In the genomic region with DNA sequence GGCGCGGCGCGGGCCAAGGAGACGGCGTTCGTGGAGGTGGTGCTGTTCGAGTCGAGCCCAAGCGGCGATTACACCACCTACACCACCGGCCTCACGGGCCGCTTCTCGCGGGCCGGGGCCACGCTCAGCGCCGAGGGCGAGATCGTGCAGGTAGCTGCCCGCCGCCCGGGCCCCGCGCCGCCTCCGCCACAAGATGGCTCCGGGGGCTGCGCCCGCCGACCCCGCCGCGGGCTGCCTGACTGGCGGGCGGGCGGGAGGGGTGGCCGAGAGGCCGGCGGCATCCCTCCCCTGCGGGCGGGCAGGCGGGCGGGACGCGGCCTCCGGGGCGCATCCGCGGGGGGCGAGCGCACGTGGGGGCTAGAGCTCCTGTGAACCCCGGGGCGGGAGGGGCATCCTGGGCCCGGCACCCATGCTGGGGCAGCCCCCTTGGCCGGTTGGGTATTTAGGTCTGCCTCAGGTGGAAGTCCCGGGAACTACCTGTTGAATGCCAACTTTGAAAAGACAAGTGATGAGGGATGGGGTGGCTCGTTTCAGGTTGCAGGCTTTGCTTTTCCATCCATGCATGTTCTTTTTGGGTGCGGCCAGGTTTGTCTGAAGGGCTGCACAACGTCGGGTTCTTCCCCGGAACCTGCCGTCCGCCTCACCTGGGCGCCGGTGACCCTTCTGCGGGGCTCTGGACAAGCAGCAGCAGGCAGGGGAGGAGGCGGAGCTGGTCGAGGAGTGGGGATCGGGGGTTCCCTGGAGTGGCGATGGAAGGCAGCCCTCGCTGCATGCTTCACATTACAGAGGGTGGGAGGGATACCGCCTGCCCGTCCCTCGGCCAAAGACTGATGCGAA, we compare ENCODE assay signal across 8 cellular contexts. TPM values are rescaled to one million over a fixed set of nuclear protein-coding genes. Genes with fewer than 3 reads are reported as not detected.
A peak's percentile ranks its signal among the peaks of the same experiment; 100 is the strongest.
DNase-seq lines count a peak whose midpoint lies in the region; ATAC-seq and TF ChIP-seq lines count a peak whose summit lies in the region.

No MANE protein-coding gene starts in this region.

- peaks cover 0 to under 1% (median 0%) of the 10 kb centered on the region in 3 experiments; a peak in 1 of 7 replicates for H3K36me3 Mint-ChIP-seq in H9 (ENCODE audit: insufficient read depth in 1 of 3, low read depth in 3 of 3)

- H3K4me3 ChIP-seq in SK-N-MC: peak overlapping the region; percentile 71
- peak overlapping the region; percentile 79 for H3K4me3 ChIP-seq in iPS-11a (ENCODE audit: low read depth, low read length)
- H3K4me3 ChIP-seq in skeletal muscle tissue (ENCODE audit: low read length in 3 of 3): peak overlapping the region; percentile 70 to 73 (median 72)

- H4K91ac ChIP-seq in H9 (ENCODE audit: insufficient read length, low read depth, low read length): no peak overlapping the region

- peak overlapping the region; percentile 98 for H3K4me2 ChIP-seq in H9 (ENCODE audit: insufficient read depth, insufficient read length, low read length)

- peaks cover 10% of the 10 kb centered on the region for H3K27me3 Mint-ChIP-seq in H9 (ENCODE audit: low read depth)

- no peak overlapping the region for H2BK5ac ChIP-seq in H9 (ENCODE audit: insufficient read length, low read length)

- H2BK120ac ChIP-seq in H9 (ENCODE audit: low read depth, low read length, poor library complexity, severe bottlenecking): no peak overlapping the region

- peak; percentile 45; the same call in 2 of the 3 replicates for TF ChIP-seq CTCF in H9 (conservative IDR thresholded peaks at IDR 0.05)

- H4K20me1 ChIP-seq in H9 (ENCODE audit: control insufficient read depth, insufficient read depth, insufficient read length): no peaks in the 10 kb centered on the region

- ATAC-seq in GM19023 (IDR thresholded peaks at IDR 0.05; ENCODE audit: unreplicated experiment): no peak

- H3K18ac ChIP-seq in H9 (ENCODE audit: insufficient read length, low read depth, low read length): peak overlapping the region; percentile 65

- peaks cover 17% of the 10 kb centered on the region for H3K23me2 ChIP-seq in H9 (ENCODE audit: insufficient read length, low read depth, low read length, poor library complexity, severe bottlenecking)

- no peak overlapping the region for H2BK12ac ChIP-seq in H9 (ENCODE audit: insufficient read length, low read depth, low read length)

- no peak overlapping the region for H2AFZ ChIP-seq in H9 (ENCODE audit: low read length)

- peak; percentile 29 for DNase-seq in AG08395 (ENCODE audit: low spot score)
- DNase-seq in H9: peak; percentile 66
- DNase-seq in SK-N-MC (ENCODE audit: low read depth, low spot score): no peak
- DNase-seq in NCI-H2196 (lab: John Stamatoyannopoulos, UW; ENCODE audit: unreplicated experiment): no peak

- peaks cover 29% of the 10 kb centered on the region; the same call in 1 of the 2 replicates for H3K79me2 ChIP-seq in H9 (ENCODE audit: insufficient read depth, low read length)

- H3K79me1 ChIP-seq in H9 (ENCODE audit: insufficient read depth, low read depth, low read length, poor library complexity, severe bottlenecking): peaks cover 6% of the 10 kb centered on the region

- H3T11ph ChIP-seq in H9 (ENCODE audit: low read length): no peak overlapping the region

- H3K9me3 ChIP-seq in H9 (ENCODE audit: control insufficient read depth, low read depth, low read length) (no peaks in the 10 kb centered on the region), SK-N-MC (ENCODE audit: low read depth, low read length) (no peaks in the 10 kb centered on the region), skeletal muscle tissue (ENCODE audit: control insufficient read depth in 3 of 3, low read length in 3 of 3) (no peaks in the 10 kb centered on the region)

- WGBS in H9 (ENCODE audit: extremely low coverage, insufficient read length, low lambda C conversion rate): no CpG with 5 or more reads among the region's 79 CpGs

- H3K27ac ChIP-seq in H9 (ENCODE audit: insufficient read length, low read depth, low read length) (no peak overlapping the region), SK-N-MC (no peak overlapping the region), angular gyrus (ENCODE audit: low read depth, low read length) (peak overlapping the region; percentile 30), skeletal muscle tissue (ENCODE audit: low read depth, low read length) (no peak overlapping the region)

- H3K23ac ChIP-seq in H9 (ENCODE audit: insufficient read length, low read depth, low read length): no peak overlapping the region

- no peak overlapping the region for H2AK5ac ChIP-seq in H9 (ENCODE audit: insufficient read length, low read length)

- H4K5ac ChIP-seq in H9 (ENCODE audit: insufficient read length, low read depth, low read length): no peak overlapping the region

- H3K4me3 Mint-ChIP-seq in H9: peak overlapping the region; percentile 89 to 93

- H3K56ac ChIP-seq in H9 (ENCODE audit: insufficient read length, low read depth, low read length): no peak overlapping the region

- H3K4ac ChIP-seq in H9 (ENCODE audit: low read depth, low read length): no peak overlapping the region

- H3K4me1 ChIP-seq in H9 (ENCODE audit: insufficient read depth, low read length): peaks cover 10% of the 10 kb centered on the region
- H3K4me1 ChIP-seq in skeletal muscle tissue (ENCODE audit: control insufficient read depth in 3 of 3, insufficient read depth in 3 of 3, low read length in 3 of 3): peaks cover 15 to 28% (median 22%) of the 10 kb centered on the region in 3 donors

- H3K27me3 ChIP-seq in H9 (ENCODE audit: insufficient read depth, low read length) (no peaks in the 10 kb centered on the region), skeletal muscle tissue (ENCODE audit: control insufficient read depth in 3 of 3, insufficient read depth in 3 of 3, low read length in 3 of 3) (no peaks in the 10 kb centered on the region)

- H3K9ac ChIP-seq in H9 (ENCODE audit: extremely low read depth, insufficient read length, low read length) (peak overlapping the region; percentile 51), SK-N-MC (ENCODE audit: insufficient read length) (peak overlapping the region; percentile 0), skeletal muscle tissue (ENCODE audit: low read depth in 1 of 3, low read length in 3 of 3) (peak overlapping the region; percentile 51 to 64 (median 51))

- peaks cover 0 to 2% of the 10 kb centered on the region in 2 experiments; a peak in 3 of 5 replicates for H3K9me3 Mint-ChIP-seq in H9

- H3K36me3 ChIP-seq in SK-N-MC (ENCODE audit: insufficient read depth, low read length) (no peaks in the 10 kb centered on the region), skeletal muscle tissue (ENCODE audit: control insufficient read depth in 3 of 3, insufficient read depth in 3 of 3, low read length in 3 of 3) (no peaks in the 10 kb centered on the region)

- peaks cover 46 to 47% of the 10 kb centered on the region in 2 experiments for H3K4me1 Mint-ChIP-seq in H9

- no peak overlapping the region for H2BK15ac ChIP-seq in H9 (ENCODE audit: low read depth, low read length)

- H2BK20ac ChIP-seq in H9 (ENCODE audit: low read depth, low read length, poor library complexity, severe bottlenecking): no peak overlapping the region

- H3K27ac Mint-ChIP-seq in H9: peak overlapping the region in 1 of 3 experiments; percentile 58; a peak in 2 of 7 replicates

- no peak overlapping the region for H4K8ac ChIP-seq in H9 (replicated peaks; ENCODE audit: insufficient read length, low read depth, low read length)

- peak overlapping the region; percentile 98 for H3K14ac ChIP-seq in H9 (ENCODE audit: insufficient read depth, low read length)

RNA-seq across cellular contexts. Expression of a gene that starts 0.8 kb away (rescaled TPM):
- total RNA-seq in H9 (2021) (20.5 and 20.6 TPM in 2 replicates), skeletal muscle tissue (7.3 TPM)

Comparison
In these comparisons a context has a peak if more than half of its experiments do, and no peak if none do; other contexts are left out.
1. DNase-seq: peak in AG08395 (single experiment) and H9 (single experiment); none in SK-N-MC (single experiment) and NCI-H2196 (single experiment).
2. H3K9ac ChIP-seq: peak in every context shown above with its lines; median percentile 51 in H9; 51 in skeletal muscle tissue; 0 in SK-N-MC.
3. Peak in every context shown above with its lines, with median percentiles within 50 percentile points of each other: H3K4me3 ChIP-seq.